Comparison of ENCODE assay signal across 1 cellular context in the genomic region with DNA sequence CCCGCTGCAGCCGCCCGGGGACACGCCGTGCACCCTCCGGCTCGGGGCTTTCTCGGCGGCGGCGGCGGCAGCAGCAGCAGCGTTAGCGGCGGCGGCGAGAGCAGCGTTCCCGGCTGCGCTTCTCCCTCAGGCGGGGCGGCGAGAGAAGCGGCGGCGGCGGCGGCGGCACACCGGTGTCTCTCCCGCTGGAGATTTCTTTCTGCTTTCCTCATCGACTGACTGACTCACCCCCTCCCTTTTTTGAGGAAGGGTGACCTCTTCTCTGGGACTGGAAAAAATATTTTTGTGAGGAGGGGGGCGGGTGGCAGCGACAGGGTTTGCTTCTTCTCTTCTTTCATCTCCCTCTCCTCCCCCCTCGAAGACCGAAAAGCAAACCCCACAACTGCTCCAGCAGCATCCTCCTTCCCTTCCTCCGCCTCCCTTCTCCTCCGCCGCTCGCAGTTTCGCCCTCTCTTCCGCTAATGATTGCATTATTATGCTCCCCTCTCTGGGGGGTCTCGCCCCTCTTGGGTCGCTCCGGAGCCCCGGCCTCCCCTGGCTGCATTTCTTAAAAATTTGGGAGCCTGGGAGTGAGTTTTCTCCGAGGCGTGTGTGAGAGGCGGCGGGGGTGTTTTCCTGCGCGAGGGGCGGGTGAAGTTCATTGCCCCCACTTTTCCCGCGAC.
TF ChIP-seq lines count a peak whose summit lies in the region.

No MANE protein-coding gene starts in this region.

TF ChIP-seq in GM23338, 12 proteins besides CTCF, POLR2A, EP300 and RAD21 (continued from another document):
- TF ChIP-seq ZNF462 (CRISPR knock-in tag; IDR thresholded peaks at IDR 0.05) (no peak), STAT1 (IDR thresholded peaks at IDR 0.05; ENCODE audit: unreplicated experiment) (no peak), ZNF331 (CRISPR knock-in tag; IDR thresholded peaks at IDR 0.05; ENCODE audit: low read depth) (no peak)
TF ChIP-seq in GM23338: peak in this region for 0.
